17 cellular contexts compared by ENCODE assay signal in genomic region chr10:36675458-36675880, GRCh38.
DNase-seq lines count a peak whose midpoint lies in the region; ATAC-seq and TF ChIP-seq lines count a peak whose summit lies in the region.
"Had no signal": no experiment of that assay in that cellular context is flagged by ENCODE, and none has a peak within 500 bp of the region (broad histone marks: within the 10 kb centered on the region; RNA-seq: fewer than 3 reads in every experiment).

No MANE protein-coding gene starts in this region.

- H3K4me3 ChIP-seq in epithelial cell of esophagus (ENCODE audit: low read length) (no peak overlapping the region), skeletal muscle cell (ENCODE audit: low read depth, low read length) (no peak overlapping the region)
- H3K4me3 ChIP-seq: gastrocnemius medialis, upper lobe of right lung had no signal

- no peak for TF ChIP-seq CTCF in epithelial cell of esophagus (IDR thresholded peaks at IDR 0.05; ENCODE audit: insufficient read depth, low read depth, low read length, missing control alignments)

- ATAC-seq in GM18498 (IDR thresholded peaks at IDR 0.05; ENCODE audit: unreplicated experiment) (no peak), GM21825 (IDR thresholded peaks at IDR 0.05; ENCODE audit: unreplicated experiment) (no peak)
- ATAC-seq: activated CD4-positive, CD25-positive, alpha-beta regulatory T cell treated with anti-CD3 and anti-CD28 coated beads, Interleukin-2, amount 50 U/mL, for 24 hours; gastrocnemius medialis; sciatic nerve; stimulated activated naive B cell treated with anti-CD40 and anti-IgM and Interleukin-4, amounts not matched to agents 10 μg/mL and 1 μg/mL and 100 μg/mL, for 72 hours; T-helper 17 cell; upper lobe of right lung had no signal

- DNase-seq in EH (ENCODE audit: low read depth) (peak; percentile 91), NCI-H460 (ENCODE audit: extremely low read depth, low read depth) (peak; percentile 4), epithelial cell of esophagus (ENCODE audit: low read depth) (peak; percentile 60), skeletal muscle cell (ENCODE audit: low read depth) (peak; percentile 47), hippocampal formation (lab: John Stamatoyannopoulos, UW) (no peak), cardiac septum (ENCODE audit: low spot score) (no peak)
- DNase-seq: effector memory CD4-positive, alpha-beta T cell; gastrocnemius medialis; NCI-H2081 treated with DMSO at 0.1 percent for 48 hours; NCI-H774; stimulated activated naive B cell treated with anti-CD40 and anti-IgM and Interleukin-4, amounts not matched to agents 10 μg/mL and 1 μg/mL and 100 μg/mL, for 72 hours; T-helper 17 cell; upper lobe of right lung had no signal

- intact Hi-C loops in cardiac septum (cut with DNase I) = no loop called here

Comparison
In these comparisons a context has a peak if more than half of its experiments do, and no peak if none do; other contexts are left out.
1. DNase-seq: peak in EH (single experiment), NCI-H460 (single experiment), epithelial cell of esophagus (single experiment) and skeletal muscle cell (single experiment); none in hippocampal formation (0 of 2) and cardiac septum (single experiment).